ENCODE assay signal across 8 cellular contexts in the genomic region with DNA sequence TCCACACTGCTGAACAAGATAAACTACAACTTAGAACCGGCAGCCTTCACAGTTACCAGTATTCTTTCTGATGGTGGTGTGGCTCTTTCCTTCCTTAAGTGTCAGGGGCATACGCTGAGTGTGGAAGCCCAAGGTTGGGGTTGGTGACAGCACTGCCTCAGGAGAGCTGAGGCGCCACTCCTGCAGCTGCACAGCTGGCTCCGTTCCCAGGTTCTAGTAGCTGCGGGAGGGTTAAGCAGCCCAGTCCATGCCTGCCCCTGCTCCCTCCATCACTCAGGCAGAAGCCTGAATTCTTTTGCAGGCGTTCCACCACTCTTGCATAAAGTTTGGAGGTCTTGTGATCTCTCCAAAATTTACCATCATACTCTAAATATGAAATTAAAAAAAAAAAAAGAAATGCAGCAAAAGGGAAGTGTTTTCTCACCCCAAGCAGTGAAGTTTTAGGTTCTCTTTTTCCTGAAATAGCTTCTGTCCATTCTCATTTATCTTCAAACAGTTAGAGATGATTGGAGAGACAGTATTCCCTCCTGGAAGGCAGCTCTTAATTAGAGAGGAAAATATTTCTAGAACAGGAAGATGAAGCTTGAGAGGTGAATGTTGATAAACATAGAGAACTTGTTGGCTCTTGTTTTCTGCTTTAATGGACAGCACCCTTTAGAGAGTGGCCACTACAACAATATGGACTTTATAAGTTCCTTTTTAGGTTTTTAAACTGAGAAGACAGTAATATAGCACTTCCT.
A peak's percentile ranks its signal among the peaks of the same experiment; 100 is the strongest.
DNase-seq lines count a peak whose midpoint lies in the region; TF ChIP-seq lines count a peak whose summit lies in the region.

No MANE protein-coding gene starts in this region.

- peaks cover 8% of the 10 kb centered on the region for H4K20me1 ChIP-seq in hepatocyte (ENCODE audit: insufficient read depth, poor library complexity, severe bottlenecking)

- peak; percentile 63 to 71 for DNase-seq in AML-193 (lab: John Stamatoyannopoulos, UW)
- peak; percentile 37 for DNase-seq in HFFc6
- peak; percentile 30 for DNase-seq in NCI-H2227 (lab: John Stamatoyannopoulos, UW; ENCODE audit: unreplicated experiment)
- DNase-seq in amygdala (lab: John Stamatoyannopoulos, UW), result peak in 53 of 56 donors; percentile 15 to 88 (median 63)
- peak; percentile 56 for DNase-seq in hepatocyte (ENCODE audit: low spot score)
- peak; percentile 79 for DNase-seq in retina
- DNase-seq in T-helper 1 cell, result no peak
- DNase-seq in germinal center (ENCODE audit: low spot score), result no peak

- TF ChIP-seq CTCF in HFFc6 (IDR thresholded peaks at IDR 0.05) (no peak), hepatocyte (IDR thresholded peaks at IDR 0.05; ENCODE audit: poor library complexity) (no peak)

- no peaks in the 10 kb centered on the region for H3K9me3 Mint-ChIP-seq in HFFc6

- H3K27ac ChIP-seq in hepatocyte, result peak overlapping the region; percentile 72

- no peaks in the 10 kb centered on the region for H3K9me3 ChIP-seq in hepatocyte (ENCODE audit: low read depth)

- H3K4me3 ChIP-seq in hepatocyte, result peak overlapping the region; percentile 3

- WGBS in hepatocyte (ENCODE audit: low lambda C conversion rate, missing lambda C conversion rate), result 13% methylated on average over 6 of the region's 6 CpGs

- peak overlapping the region; percentile 72 for H3K4me2 ChIP-seq in hepatocyte

- no peaks in the 10 kb centered on the region for H3K27me3 Mint-ChIP-seq in HFFc6 (ENCODE audit: insufficient read depth)

- H3K27ac Mint-ChIP-seq in HFFc6, result peak overlapping the region; percentile 77

- peak overlapping the region; percentile 85 for H3K4me3 Mint-ChIP-seq in HFFc6

- peaks cover 73% of the 10 kb centered on the region for H3K79me2 ChIP-seq in hepatocyte

- H2AFZ ChIP-seq in hepatocyte, result no peak overlapping the region

- H3K4me1 ChIP-seq in hepatocyte (ENCODE audit: insufficient read depth), result peaks cover 23% of the 10 kb centered on the region

- H3K27me3 ChIP-seq in hepatocyte, result no peaks in the 10 kb centered on the region

- H3K9me2 ChIP-seq in hepatocyte (replicated peaks; ENCODE audit: insufficient read depth), result no peaks in the 10 kb centered on the region

- H3K4me1 Mint-ChIP-seq in HFFc6 (ENCODE audit: low read depth), result peaks cover 45% of the 10 kb centered on the region

- H3K36me3 ChIP-seq in hepatocyte (replicated peaks; ENCODE audit: insufficient read depth, low read depth), result no peaks in the 10 kb centered on the region

- H3K36me3 Mint-ChIP-seq in HFFc6 (ENCODE audit: low read depth), result no peaks in the 10 kb centered on the region

Comparison
In these comparisons a context has a peak if more than half of its experiments do, and no peak if none do; other contexts are left out.
1. DNase-seq: peak in AML-193 (2 of 2), HFFc6 (single experiment), NCI-H2227 (single experiment), amygdala (53 of 56), hepatocyte (single experiment) and retina (single experiment); none in T-helper 1 cell (0 of 5) and germinal center (single experiment).